11 cellular contexts compared by ENCODE assay signal in genomic region chr15:62648954-62649353, GRCh38.
DNase-seq lines count a peak whose midpoint lies in the region; ATAC-seq, FAIRE-seq and TF ChIP-seq lines count a peak whose summit lies in the region.
"Had no signal": no experiment of that assay in that cellular context is flagged by ENCODE, and none has a peak within 500 bp of the region (broad histone marks: within the 10 kb centered on the region; RNA-seq: fewer than 3 reads in every experiment).

No MANE protein-coding gene starts in this region.

- 86 to 89% methylated on average over 6 of the region's 6 CpGs for WGBS in lung, 2 donors

- H3K36me3 ChIP-seq in ascending aorta (peaks cover 13 to 20% of the 10 kb centered on the region in 2 donors), lung (ENCODE audit: control insufficient read depth in 2 of 2, insufficient read depth in 2 of 2, low read length in 2 of 2) (peaks cover 2 to 12% of the 10 kb centered on the region in 2 donors)

- H3K4me1 Mint-ChIP-seq in Calu3 (ENCODE audit: low read depth, unreplicated experiment) = peaks cover 12% of the 10 kb centered on the region
- H3K4me1 Mint-ChIP-seq in naive thymus-derived CD8-positive, alpha-beta T cell = no peaks in the 10 kb centered on the region

- no peaks in the 10 kb centered on the region for H3K9me3 Mint-ChIP-seq in Calu3 (ENCODE audit: low read depth, unreplicated experiment)
- H3K9me3 Mint-ChIP-seq in naive thymus-derived CD8-positive, alpha-beta T cell = peaks cover 0 to 2% (median 0%) of the 10 kb centered on the region in 9 donors

- intact Hi-C loops in Calu3 (cut with micrococcal nuclease; ENCODE audit: unreplicated experiment) = loop anchor here (5.0 kb wide), 1 partner anchor 257 kb away; the partner anchor contains the start of gene TLN2
- intact Hi-C loops in ascending aorta (cut with DNase I) = loop anchor here (2.0 kb wide), 1 partner anchor 258 kb away; the partner anchor contains the start of gene TLN2

- peak overlapping the region; percentile 28 to 33 for H3K27ac ChIP-seq in ascending aorta
- H3K27ac ChIP-seq in lung (ENCODE audit: low read depth in 1 of 2, low read length in 1 of 2) = no peak overlapping the region

- no peak for FAIRE-seq in H54 (lab: Jason Lieb, UNC)

- no peaks in the 10 kb centered on the region for H3K36me3 Mint-ChIP-seq in Calu3 (ENCODE audit: insufficient read depth, unreplicated experiment)
- peaks cover 0 to 2% (median 0%) of the 10 kb centered on the region in 3 donors for H3K36me3 Mint-ChIP-seq in naive thymus-derived CD8-positive, alpha-beta T cell

- ATAC-seq in lung (ENCODE audit: insufficient read depth, low FRiP score) = peak; percentile 53
- ATAC-seq in naive thymus-derived CD8-positive, alpha-beta T cell = no peak
- ATAC-seq: mucosa of descending colon had no signal

- H3K9me3 ChIP-seq in ascending aorta (no peaks in the 10 kb centered on the region), lung (ENCODE audit: control insufficient read depth in 2 of 2, insufficient read depth in 1 of 2, low read length in 1 of 2) (no peaks in the 10 kb centered on the region)
- H3K9me3 ChIP-seq: mucosa of descending colon had no signal

- H3K4me1 ChIP-seq in ascending aorta (no peaks in the 10 kb centered on the region), lung (ENCODE audit: control insufficient read depth in 2 of 2, insufficient read depth in 2 of 2, low read length in 2 of 2) (no peaks in the 10 kb centered on the region)

- DNase-seq in Calu3 (peak; percentile 41), HFF-Myc (ENCODE audit: extremely low read depth, low read depth) (no peak), ascending aorta (ENCODE audit: low spot score in 2 of 2) (no peak), lung (ENCODE audit: low spot score) (no peak), retina (no peak), DMS153 (lab: John Stamatoyannopoulos, UW) (no peak), H54 (ENCODE audit: insufficient read length, low spot score) (no peak)
- DNase-seq in naive thymus-derived CD8-positive, alpha-beta T cell = no peak
- DNase-seq: NCI-H1436 had no signal

- no peaks in the 10 kb centered on the region for H3K27me3 ChIP-seq in ascending aorta
- no peaks in the 10 kb centered on the region for H3K27me3 ChIP-seq in lung (ENCODE audit: control insufficient read depth, insufficient read depth)

- TF ChIP-seq POLR2A in H54 (IDR thresholded peaks at IDR 0.05; ENCODE audit: low read depth, low read length) = no peak

- no peak overlapping the region for H3K4me3 Mint-ChIP-seq in Calu3 (ENCODE audit: low read depth, unreplicated experiment)
- H3K4me3 Mint-ChIP-seq in naive thymus-derived CD8-positive, alpha-beta T cell = no peak overlapping the region

- CTCF ChIA-PET in Calu3 (lab: Charles Lee) = no interaction called here

- no TSS peak for BruUV-seq in Calu3 (replicated peaks; lab: Mats Ljungman, UMichigan)

- peaks cover 13% of the 10 kb centered on the region for H3K27me3 Mint-ChIP-seq in Calu3 (ENCODE audit: unreplicated experiment)
- H3K27me3 Mint-ChIP-seq in naive thymus-derived CD8-positive, alpha-beta T cell = peaks cover 0 to 10% (median 2%) of the 10 kb centered on the region in 5 donors

- TF ChIP-seq CTCF in Calu3 (IDR thresholded peaks at IDR 0.05; ENCODE audit: unreplicated experiment) (peak; percentile 67), HFF-Myc (IDR thresholded peaks at IDR 0.05; ENCODE audit: low read depth, low read length, missing control alignments) (peak; percentile 13), ascending aorta (IDR thresholded peaks at IDR 0.05) (peak; percentile 21 to 58 (median 55)), lung (IDR thresholded peaks at IDR 0.05; ENCODE audit: control extremely low read depth, extremely low read depth) (peak; percentile 14)

- no peak overlapping the region for H3K27ac Mint-ChIP-seq in Calu3 (ENCODE audit: unreplicated experiment)
- H3K27ac Mint-ChIP-seq in naive thymus-derived CD8-positive, alpha-beta T cell = no peak overlapping the region

- POLR2A ChIA-PET in naive thymus-derived CD8-positive, alpha-beta T cell (lab: Charles Lee) = no interaction called here

- H3K4me3 ChIP-seq in HFF-Myc (replicated peaks; ENCODE audit: low read depth, low read length) (no peak overlapping the region), ascending aorta (no peak overlapping the region), lung (no peak overlapping the region)
- H3K4me3 ChIP-seq: coronary artery, mucosa of descending colon had no signal

Comparison
In these comparisons a context has a peak if more than half of its experiments do, and no peak if none do; other contexts are left out.
1. CTCF ChIP-seq: peak in every context shown above with its lines; median percentile 67 in Calu3; 55 in ascending aorta; 14 in lung; 13 in HFF-Myc.
2. H3K27ac ChIP-seq: peak in ascending aorta (2 of 2); none in lung (0 of 2).